ENCODE assay signal across 1 cellular context in the genomic region with DNA sequence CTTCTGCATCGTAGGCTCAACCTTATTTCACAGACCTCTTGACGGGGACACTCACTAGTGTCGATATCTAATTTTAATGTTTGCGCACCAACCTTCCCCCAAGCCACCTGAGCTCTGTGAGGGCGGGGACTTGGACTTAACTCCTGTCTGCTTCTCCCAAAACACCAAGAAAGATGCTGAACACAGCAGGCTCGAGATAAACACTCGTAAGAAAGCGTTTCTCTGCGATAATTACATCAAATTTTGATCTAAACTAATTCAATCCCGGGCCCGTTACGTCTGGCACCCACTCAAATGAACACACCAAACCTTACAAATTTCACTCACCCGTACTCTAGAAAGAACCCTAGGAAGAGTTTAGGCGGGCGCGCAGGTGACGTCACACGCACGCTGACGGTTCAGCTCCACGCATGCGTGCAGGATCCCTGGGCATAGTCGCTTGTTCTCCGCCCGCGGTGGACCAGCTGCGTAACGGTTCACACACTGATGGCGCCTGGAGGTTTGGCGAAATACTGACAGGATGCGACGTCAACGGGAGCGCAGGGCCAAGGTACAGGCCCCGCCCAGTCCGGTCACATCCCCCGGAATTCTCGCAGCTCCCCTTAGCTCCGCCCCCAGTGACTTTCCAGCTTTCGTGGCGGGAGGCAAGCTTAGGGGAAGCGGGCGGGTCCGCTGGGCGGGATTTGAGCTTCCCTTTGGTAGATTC.
TF ChIP-seq lines count a peak whose summit lies in the region.

A gene with protein sequence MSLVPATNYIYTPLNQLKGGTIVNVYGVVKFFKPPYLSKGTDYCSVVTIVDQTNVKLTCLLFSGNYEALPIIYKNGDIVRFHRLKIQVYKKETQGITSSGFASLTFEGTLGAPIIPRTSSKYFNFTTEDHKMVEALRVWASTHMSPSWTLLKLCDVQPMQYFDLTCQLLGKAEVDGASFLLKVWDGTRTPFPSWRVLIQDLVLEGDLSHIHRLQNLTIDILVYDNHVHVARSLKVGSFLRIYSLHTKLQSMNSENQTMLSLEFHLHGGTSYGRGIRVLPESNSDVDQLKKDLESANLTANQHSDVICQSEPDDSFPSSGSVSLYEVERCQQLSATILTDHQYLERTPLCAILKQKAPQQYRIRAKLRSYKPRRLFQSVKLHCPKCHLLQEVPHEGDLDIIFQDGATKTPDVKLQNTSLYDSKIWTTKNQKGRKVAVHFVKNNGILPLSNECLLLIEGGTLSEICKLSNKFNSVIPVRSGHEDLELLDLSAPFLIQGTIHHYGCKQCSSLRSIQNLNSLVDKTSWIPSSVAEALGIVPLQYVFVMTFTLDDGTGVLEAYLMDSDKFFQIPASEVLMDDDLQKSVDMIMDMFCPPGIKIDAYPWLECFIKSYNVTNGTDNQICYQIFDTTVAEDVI (minus strand): TSS at position 359 of the 706 bp plus-strand sequence. CDS start 32,652 bp downstream, outside the sequence.

TF ChIP-seq in HepG2, 621 proteins besides CTCF, POLR2A, EP300 and RAD21 (continued from another document and continues in another):
- TF ChIP-seq, protein P1, sequence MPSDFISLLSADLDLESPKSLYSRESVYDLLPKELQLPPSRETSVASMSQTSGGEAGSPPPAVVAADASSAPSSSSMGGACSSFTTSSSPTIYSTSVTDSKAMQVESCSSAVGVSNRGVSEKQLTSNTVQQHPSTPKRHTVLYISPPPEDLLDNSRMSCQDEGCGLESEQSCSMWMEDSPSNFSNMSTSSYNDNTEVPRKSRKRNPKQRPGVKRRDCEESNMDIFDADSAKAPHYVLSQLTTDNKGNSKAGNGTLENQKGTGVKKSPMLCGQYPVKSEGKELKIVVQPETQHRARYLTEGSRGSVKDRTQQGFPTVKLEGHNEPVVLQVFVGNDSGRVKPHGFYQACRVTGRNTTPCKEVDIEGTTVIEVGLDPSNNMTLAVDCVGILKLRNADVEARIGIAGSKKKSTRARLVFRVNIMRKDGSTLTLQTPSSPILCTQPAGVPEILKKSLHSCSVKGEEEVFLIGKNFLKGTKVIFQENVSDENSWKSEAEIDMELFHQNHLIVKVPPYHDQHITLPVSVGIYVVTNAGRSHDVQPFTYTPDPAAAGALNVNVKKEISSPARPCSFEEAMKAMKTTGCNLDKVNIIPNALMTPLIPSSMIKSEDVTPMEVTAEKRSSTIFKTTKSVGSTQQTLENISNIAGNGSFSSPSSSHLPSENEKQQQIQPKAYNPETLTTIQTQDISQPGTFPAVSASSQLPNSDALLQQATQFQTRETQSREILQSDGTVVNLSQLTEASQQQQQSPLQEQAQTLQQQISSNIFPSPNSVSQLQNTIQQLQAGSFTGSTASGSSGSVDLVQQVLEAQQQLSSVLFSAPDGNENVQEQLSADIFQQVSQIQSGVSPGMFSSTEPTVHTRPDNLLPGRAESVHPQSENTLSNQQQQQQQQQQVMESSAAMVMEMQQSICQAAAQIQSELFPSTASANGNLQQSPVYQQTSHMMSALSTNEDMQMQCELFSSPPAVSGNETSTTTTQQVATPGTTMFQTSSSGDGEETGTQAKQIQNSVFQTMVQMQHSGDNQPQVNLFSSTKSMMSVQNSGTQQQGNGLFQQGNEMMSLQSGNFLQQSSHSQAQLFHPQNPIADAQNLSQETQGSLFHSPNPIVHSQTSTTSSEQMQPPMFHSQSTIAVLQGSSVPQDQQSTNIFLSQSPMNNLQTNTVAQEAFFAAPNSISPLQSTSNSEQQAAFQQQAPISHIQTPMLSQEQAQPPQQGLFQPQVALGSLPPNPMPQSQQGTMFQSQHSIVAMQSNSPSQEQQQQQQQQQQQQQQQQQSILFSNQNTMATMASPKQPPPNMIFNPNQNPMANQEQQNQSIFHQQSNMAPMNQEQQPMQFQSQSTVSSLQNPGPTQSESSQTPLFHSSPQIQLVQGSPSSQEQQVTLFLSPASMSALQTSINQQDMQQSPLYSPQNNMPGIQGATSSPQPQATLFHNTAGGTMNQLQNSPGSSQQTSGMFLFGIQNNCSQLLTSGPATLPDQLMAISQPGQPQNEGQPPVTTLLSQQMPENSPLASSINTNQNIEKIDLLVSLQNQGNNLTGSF (CRISPR knock-in tag; IDR thresholded peaks at IDR 0.05): peak; percentile 30; the same call in 1 of the 2 replicates
- TF ChIP-seq ZNF543 (CRISPR knock-in tag; IDR thresholded peaks at IDR 0.05) (peak; percentile 73; the same call in 1 of the 2 replicates), RNF2 (conservative IDR thresholded peaks at IDR 0.05; ENCODE audit: low read depth) (peak; percentile 87), KLF11 (CRISPR knock-in tag; IDR thresholded peaks at IDR 0.05) (no peak), ZNF644 (CRISPR knock-in tag; IDR thresholded peaks at IDR 0.05; ENCODE audit: low read depth) (peak; percentile 81), ZNF224 (CRISPR knock-in tag; IDR thresholded peaks at IDR 0.05) (peak; percentile 80), ZNF792 (CRISPR knock-in tag; IDR thresholded peaks at IDR 0.05) (peak; percentile 53; the same call in 1 of the 2 replicates), BRD4 (CRISPR knock-in tag; IDR thresholded peaks at IDR 0.05) (no peak; the same call in 1 of the 2 replicates), AGO1 (IDR thresholded peaks at IDR 0.05; ENCODE audit: low read depth, low read length, poor library complexity, severe bottlenecking) (no peak), HOXA5 (CRISPR knock-in tag; IDR thresholded peaks at IDR 0.05) (peak; percentile 54), FOXM1 (CRISPR knock-in tag; IDR thresholded peaks at IDR 0.05) (no peak), RBAK (CRISPR knock-in tag; IDR thresholded peaks at IDR 0.05) (no peak), ZBTB20 (CRISPR knock-in tag; IDR thresholded peaks at IDR 0.05; ENCODE audit: borderline replicate concordance, low read depth) (peak; percentile 86; the same call in 1 of the 2 replicates), ZNF674 (CRISPR knock-in tag; IDR thresholded peaks at IDR 0.05; ENCODE audit: low read depth) (no peak), ZNF557 (CRISPR knock-in tag; IDR thresholded peaks at IDR 0.05) (peak; percentile 81; the same call in 1 of the 2 replicates), ZNF292 (CRISPR knock-in tag; IDR thresholded peaks at IDR 0.05; ENCODE audit: borderline replicate concordance, low read depth) (peak; percentile 78; the same call in 1 of the 2 replicates), MAFF (IDR thresholded peaks at IDR 0.05; ENCODE audit: low read depth, low read length) (no peak), HOXA9 (CRISPR knock-in tag; IDR thresholded peaks at IDR 0.05; ENCODE audit: borderline replicate concordance) (no peak), KMT2A (CRISPR knock-in tag; IDR thresholded peaks at IDR 0.05) (peak; percentile 64; the same call in 1 of the 2 replicates)
- TF ChIP-seq, protein P2, sequence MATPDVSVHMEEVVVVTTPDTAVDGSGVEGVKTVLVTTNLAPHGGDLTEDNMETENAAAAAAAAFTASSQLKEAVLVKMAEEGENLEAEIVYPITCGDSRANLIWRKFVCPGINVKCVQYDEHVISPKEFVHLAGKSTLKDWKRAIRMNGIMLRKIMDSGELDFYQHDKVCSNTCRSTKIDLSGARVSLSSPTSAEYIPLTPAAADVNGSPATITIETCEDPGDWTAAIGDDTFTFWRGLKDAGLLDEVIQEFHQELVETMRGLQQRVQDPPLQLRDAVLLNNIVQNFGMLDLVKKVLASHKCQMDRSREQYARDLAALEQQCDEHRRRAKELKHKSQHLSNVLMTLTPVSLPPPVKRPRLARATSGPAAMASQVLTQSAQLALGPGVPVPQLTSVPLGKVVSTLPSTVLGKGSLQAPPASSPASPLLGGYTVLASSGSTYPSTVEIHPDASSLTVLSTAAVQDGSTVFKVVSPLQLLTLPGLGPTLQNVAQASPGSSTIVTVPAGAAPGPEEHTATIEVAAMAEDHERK (CRISPR knock-in tag; IDR thresholded peaks at IDR 0.05; ENCODE audit: low read depth): peak; percentile 90
- TF ChIP-seq, protein P3, sequence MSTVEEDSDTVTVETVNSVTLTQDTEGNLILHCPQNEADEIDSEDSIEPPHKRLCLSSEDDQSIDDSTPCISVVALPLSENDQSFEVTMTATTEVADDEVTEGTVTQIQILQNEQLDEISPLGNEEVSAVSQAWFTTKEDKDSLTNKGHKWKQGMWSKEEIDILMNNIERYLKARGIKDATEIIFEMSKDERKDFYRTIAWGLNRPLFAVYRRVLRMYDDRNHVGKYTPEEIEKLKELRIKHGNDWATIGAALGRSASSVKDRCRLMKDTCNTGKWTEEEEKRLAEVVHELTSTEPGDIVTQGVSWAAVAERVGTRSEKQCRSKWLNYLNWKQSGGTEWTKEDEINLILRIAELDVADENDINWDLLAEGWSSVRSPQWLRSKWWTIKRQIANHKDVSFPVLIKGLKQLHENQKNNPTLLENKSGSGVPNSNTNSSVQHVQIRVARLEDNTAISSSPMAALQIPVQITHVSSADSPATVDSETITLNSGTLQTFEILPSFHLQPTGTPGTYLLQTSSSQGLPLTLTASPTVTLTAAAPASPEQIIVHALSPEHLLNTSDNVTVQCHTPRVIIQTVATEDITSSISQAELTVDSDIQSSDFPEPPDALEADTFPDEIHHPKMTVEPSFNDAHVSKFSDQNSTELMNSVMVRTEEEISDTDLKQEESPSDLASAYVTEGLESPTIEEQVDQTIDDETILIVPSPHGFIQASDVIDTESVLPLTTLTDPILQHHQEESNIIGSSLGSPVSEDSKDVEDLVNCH (CRISPR knock-in tag; IDR thresholded peaks at IDR 0.05): no peak
- TF ChIP-seq, protein P4, sequence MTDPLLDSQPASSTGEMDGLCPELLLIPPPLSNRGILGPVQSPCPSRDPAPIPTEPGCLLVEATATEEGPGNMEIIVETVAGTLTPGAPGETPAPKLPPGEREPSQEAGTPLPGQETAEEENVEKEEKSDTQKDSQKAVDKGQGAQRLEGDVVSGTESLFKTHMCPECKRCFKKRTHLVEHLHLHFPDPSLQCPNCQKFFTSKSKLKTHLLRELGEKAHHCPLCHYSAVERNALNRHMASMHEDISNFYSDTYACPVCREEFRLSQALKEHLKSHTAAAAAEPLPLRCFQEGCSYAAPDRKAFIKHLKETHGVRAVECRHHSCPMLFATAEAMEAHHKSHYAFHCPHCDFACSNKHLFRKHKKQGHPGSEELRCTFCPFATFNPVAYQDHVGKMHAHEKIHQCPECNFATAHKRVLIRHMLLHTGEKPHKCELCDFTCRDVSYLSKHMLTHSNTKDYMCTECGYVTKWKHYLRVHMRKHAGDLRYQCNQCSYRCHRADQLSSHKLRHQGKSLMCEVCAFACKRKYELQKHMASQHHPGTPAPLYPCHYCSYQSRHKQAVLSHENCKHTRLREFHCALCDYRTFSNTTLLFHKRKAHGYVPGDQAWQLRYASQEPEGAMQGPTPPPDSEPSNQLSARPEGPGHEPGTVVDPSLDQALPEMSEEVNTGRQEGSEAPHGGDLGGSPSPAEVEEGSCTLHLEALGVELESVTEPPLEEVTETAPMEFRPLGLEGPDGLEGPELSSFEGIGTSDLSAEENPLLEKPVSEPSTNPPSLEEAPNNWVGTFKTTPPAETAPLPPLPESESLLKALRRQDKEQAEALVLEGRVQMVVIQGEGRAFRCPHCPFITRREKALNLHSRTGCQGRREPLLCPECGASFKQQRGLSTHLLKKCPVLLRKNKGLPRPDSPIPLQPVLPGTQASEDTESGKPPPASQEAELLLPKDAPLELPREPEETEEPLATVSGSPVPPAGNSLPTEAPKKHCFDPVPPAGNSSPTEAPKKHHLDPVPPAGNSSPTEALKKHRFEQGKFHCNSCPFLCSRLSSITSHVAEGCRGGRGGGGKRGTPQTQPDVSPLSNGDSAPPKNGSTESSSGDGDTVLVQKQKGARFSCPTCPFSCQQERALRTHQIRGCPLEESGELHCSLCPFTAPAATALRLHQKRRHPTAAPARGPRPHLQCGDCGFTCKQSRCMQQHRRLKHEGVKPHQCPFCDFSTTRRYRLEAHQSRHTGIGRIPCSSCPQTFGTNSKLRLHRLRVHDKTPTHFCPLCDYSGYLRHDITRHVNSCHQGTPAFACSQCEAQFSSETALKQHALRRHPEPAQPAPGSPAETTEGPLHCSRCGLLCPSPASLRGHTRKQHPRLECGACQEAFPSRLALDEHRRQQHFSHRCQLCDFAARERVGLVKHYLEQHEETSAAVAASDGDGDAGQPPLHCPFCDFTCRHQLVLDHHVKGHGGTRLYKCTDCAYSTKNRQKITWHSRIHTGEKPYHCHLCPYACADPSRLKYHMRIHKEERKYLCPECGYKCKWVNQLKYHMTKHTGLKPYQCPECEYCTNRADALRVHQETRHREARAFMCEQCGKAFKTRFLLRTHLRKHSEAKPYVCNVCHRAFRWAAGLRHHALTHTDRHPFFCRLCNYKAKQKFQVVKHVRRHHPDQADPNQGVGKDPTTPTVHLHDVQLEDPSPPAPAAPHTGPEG (CRISPR knock-in tag; IDR thresholded peaks at IDR 0.05): peak; percentile 62; the same call in 1 of the 2 replicates
- TF ChIP-seq, protein P5, sequence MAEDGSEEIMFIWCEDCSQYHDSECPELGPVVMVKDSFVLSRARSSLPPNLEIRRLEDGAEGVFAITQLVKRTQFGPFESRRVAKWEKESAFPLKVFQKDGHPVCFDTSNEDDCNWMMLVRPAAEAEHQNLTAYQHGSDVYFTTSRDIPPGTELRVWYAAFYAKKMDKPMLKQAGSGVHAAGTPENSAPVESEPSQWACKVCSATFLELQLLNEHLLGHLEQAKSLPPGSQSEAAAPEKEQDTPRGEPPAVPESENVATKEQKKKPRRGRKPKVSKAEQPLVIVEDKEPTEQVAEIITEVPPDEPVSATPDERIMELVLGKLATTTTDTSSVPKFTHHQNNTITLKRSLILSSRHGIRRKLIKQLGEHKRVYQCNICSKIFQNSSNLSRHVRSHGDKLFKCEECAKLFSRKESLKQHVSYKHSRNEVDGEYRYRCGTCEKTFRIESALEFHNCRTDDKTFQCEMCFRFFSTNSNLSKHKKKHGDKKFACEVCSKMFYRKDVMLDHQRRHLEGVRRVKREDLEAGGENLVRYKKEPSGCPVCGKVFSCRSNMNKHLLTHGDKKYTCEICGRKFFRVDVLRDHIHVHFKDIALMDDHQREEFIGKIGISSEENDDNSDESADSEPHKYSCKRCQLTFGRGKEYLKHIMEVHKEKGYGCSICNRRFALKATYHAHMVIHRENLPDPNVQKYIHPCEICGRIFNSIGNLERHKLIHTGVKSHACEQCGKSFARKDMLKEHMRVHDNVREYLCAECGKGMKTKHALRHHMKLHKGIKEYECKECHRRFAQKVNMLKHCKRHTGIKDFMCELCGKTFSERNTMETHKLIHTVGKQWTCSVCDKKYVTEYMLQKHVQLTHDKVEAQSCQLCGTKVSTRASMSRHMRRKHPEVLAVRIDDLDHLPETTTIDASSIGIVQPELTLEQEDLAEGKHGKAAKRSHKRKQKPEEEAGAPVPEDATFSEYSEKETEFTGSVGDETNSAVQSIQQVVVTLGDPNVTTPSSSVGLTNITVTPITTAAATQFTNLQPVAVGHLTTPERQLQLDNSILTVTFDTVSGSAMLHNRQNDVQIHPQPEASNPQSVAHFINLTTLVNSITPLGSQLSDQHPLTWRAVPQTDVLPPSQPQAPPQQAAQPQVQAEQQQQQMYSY (CRISPR knock-in tag; IDR thresholded peaks at IDR 0.05): no peak
- TF ChIP-seq, protein P6, sequence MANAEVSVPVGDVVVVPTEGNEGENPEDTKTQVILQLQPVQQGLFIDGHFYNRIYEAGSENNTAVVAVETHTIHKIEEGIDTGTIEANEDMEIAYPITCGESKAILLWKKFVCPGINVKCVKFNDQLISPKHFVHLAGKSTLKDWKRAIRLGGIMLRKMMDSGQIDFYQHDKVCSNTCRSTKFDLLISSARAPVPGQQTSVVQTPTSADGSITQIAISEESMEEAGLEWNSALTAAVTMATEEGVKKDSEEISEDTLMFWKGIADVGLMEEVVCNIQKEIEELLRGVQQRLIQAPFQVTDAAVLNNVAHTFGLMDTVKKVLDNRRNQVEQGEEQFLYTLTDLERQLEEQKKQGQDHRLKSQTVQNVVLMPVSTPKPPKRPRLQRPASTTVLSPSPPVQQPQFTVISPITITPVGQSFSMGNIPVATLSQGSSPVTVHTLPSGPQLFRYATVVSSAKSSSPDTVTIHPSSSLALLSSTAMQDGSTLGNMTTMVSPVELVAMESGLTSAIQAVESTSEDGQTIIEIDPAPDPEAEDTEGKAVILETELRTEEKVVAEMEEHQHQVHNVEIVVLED (CRISPR knock-in tag; IDR thresholded peaks at IDR 0.05; ENCODE audit: borderline replicate concordance): peak; percentile 98
